ENCODE assay signal across 8 cellular contexts in the genomic region with DNA sequence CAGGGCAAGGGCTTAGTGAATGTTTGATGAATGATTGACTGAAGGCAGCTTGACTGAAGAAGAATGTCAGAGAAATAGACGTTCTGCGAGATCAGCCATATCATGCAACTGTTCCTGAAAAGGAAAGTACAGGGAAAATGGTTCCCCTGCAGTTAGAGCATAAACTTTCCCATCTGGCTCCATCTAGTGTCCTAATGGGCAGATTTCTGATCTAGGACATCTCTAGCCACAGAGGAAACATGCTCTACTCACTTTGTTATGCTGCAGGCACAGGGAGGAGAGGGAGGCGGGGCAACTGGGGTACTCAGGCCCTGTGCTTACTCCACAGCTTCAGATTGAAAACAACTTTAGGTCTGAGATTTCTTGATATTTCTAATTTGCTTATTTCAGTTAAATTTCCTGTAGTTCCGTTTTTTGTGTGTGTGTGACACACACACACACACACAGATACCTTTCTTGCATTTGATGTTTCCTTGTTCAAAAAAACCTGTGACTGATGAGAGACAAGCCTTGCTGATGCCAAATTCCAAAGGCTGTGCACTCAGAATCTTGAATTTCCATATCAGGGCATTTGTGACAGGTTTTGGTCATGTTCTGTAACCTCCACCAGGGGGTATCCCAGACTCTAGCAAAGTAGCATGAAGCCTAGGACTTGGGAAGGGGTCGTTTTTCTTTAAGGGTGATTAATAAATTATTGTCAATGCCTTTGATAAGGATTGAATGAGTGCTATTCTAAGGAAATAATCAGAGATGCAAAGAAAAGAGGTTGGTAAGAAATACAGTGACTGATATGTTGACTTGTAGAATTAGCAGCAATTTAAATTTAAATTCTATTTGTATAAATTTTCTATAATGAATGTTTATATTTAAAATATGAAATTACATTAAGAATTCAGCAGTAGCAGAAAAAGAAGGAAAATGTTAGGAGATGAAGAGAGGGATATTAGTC.
DNase-seq lines count a peak whose midpoint lies in the region; ATAC-seq and TF ChIP-seq lines count a peak whose summit lies in the region.

No MANE protein-coding gene starts in this region.

- H3K4me1 Mint-ChIP-seq in WTC11: peaks cover 8% of the 10 kb centered on the region

- peak; percentile 4 for DNase-seq in NCI-H2227 (lab: John Stamatoyannopoulos, UW; ENCODE audit: unreplicated experiment)
- DNase-seq in NCI-H2227 treated with DMSO at 0.1 percent for 48 hours (lab: John Stamatoyannopoulos, UW): no peak
- peak; percentile 19 for DNase-seq in NCI-H1436 treated with DMSO at 0.1 percent for 48 hours (lab: John Stamatoyannopoulos, UW)
- DNase-seq in WTC11 (ENCODE audit: low spot score): peak; percentile 53
- peak; percentile 78 for DNase-seq in islet precursor cell
- no peak for DNase-seq in GF-D8 (lab: John Stamatoyannopoulos, UW)
- no peak for DNase-seq in hepatic stellate cell (ENCODE audit: low spot score)

- POLR2A ChIA-PET in WTC11 (lab: Charles Lee): no interaction called here

- H3K4me3 Mint-ChIP-seq in WTC11: no peak overlapping the region

- H3K36me3 Mint-ChIP-seq in WTC11: no peaks in the 10 kb centered on the region

- ATAC-seq in WTC11: peak; percentile 100
- no peak for ATAC-seq in GM19467 (IDR thresholded peaks at IDR 0.05; ENCODE audit: unreplicated experiment)

- no peaks in the 10 kb centered on the region for H3K9me3 Mint-ChIP-seq in WTC11

- no peak for TF ChIP-seq CTCF in WTC11 (IDR thresholded peaks at IDR 0.05)

- no peaks in the 10 kb centered on the region for H3K27me3 Mint-ChIP-seq in WTC11 (ENCODE audit: low read depth)

- CTCF ChIA-PET in WTC11 (lab: Charles Lee): interaction anchor here (0.6 to 1.7 kb wide), 12 partner anchors 9 to 735 kb away, joined by 3 to 11 read pairs (median 4); no protein-coding TSS in a partner anchor

- H3K27ac Mint-ChIP-seq in WTC11: peak overlapping the region; percentile 20; the same call in 1 of the 2 replicates

TF ChIP-seq in WTC11, 78 proteins besides CTCF, POLR2A, EP300 and RAD21:
- no peak for TF ChIP-seq ZNF219 (CRISPR knock-in tag; IDR thresholded peaks at IDR 0.05; ENCODE audit: borderline replicate concordance)
- no peak for TF ChIP-seq MXD4 (CRISPR knock-in tag; IDR thresholded peaks at IDR 0.05; ENCODE audit: borderline replicate concordance)
- TF ChIP-seq CREB1 (CRISPR knock-in tag; IDR thresholded peaks at IDR 0.05): no peak
- no peak for TF ChIP-seq ATF1 (CRISPR knock-in tag; IDR thresholded peaks at IDR 0.05)
- TF ChIP-seq PRRX2 (CRISPR knock-in tag; IDR thresholded peaks at IDR 0.05): no peak
- TF ChIP-seq, protein P1, sequence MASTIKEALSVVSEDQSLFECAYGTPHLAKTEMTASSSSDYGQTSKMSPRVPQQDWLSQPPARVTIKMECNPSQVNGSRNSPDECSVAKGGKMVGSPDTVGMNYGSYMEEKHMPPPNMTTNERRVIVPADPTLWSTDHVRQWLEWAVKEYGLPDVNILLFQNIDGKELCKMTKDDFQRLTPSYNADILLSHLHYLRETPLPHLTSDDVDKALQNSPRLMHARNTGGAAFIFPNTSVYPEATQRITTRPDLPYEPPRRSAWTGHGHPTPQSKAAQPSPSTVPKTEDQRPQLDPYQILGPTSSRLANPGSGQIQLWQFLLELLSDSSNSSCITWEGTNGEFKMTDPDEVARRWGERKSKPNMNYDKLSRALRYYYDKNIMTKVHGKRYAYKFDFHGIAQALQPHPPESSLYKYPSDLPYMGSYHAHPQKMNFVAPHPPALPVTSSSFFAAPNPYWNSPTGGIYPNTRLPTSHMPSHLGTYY (CRISPR knock-in tag; IDR thresholded peaks at IDR 0.05): no peak

Comparison
In these comparisons a context has a peak if more than half of its experiments do, and no peak if none do; other contexts are left out.
1. DNase-seq: peak in NCI-H2227 (single experiment), NCI-H1436 treated with DMSO at 0.1 percent for 48 hours (single experiment), WTC11 (single experiment) and islet precursor cell (single experiment); none in NCI-H2227 treated with DMSO at 0.1 percent for 48 hours (single experiment), GF-D8 (single experiment) and hepatic stellate cell (single experiment).